In genomic region chr10:79246606-79247275, GRCh38 we compare ENCODE assay signal across 8 cellular contexts.
DNase-seq lines count a peak whose midpoint lies in the region; ATAC-seq and TF ChIP-seq lines count a peak whose summit lies in the region.

No MANE protein-coding gene starts in this region.

- H2AFZ ChIP-seq in MM.1S (ENCODE audit: low read length) (no peak overlapping the region), fibroblast of lung (ENCODE audit: low read length) (no peak overlapping the region), osteoblast (ENCODE audit: low read length) (no peak overlapping the region)

- H3K79me2 ChIP-seq in MM.1S (ENCODE audit: low read length): peaks cover 85% of the 10 kb centered on the region
- H3K79me2 ChIP-seq in fibroblast of lung (ENCODE audit: control insufficient read depth, insufficient read depth, low read length): peaks cover 54% of the 10 kb centered on the region
- peaks cover 87% of the 10 kb centered on the region for H3K79me2 ChIP-seq in osteoblast (ENCODE audit: insufficient read depth, low read length)

- H4K20me1 ChIP-seq in MM.1S (ENCODE audit: insufficient read depth, low read length): no peaks in the 10 kb centered on the region
- no peaks in the 10 kb centered on the region for H4K20me1 ChIP-seq in fibroblast of lung (ENCODE audit: control insufficient read depth, extremely low read depth, insufficient read depth, low read length)
- H4K20me1 ChIP-seq in osteoblast (ENCODE audit: insufficient read depth, low read length): peaks cover 49% of the 10 kb centered on the region

- peak overlapping the region; percentile 100; the same call in 1 of the 2 replicates for H3K4me2 ChIP-seq in MM.1S (ENCODE audit: low read depth, low read length)
- no peak overlapping the region for H3K4me2 ChIP-seq in fibroblast of lung (ENCODE audit: extremely low read depth, insufficient read depth, low read length)
- H3K4me2 ChIP-seq in osteoblast (ENCODE audit: insufficient read depth, low read length): peak overlapping the region; percentile 9

- TF ChIP-seq CTCF in MM.1S (IDR thresholded peaks at IDR 0.05; ENCODE audit: low read length) (no peak), fibroblast of lung (conservative IDR thresholded peaks at IDR 0.05 in 1 of 2, IDR thresholded peaks at IDR 0.05 in 1 of 2; ENCODE audit: low read depth in 1 of 2, low read length in 2 of 2) (no peak), osteoblast (IDR thresholded peaks at IDR 0.05; ENCODE audit: extremely low read depth, low read depth, low read length) (no peak)

- no peak overlapping the region for H3K4me3 ChIP-seq in MM.1S (ENCODE audit: low read length)
- H3K4me3 ChIP-seq in fibroblast of lung (replicated peaks in 1 of 4; ENCODE audit: control extremely low read depth in 1 of 4, insufficient read depth in 1 of 4, low read depth in 3 of 4, low read length in 4 of 4): no peak overlapping the region
- no peak overlapping the region for H3K4me3 ChIP-seq in osteoblast (ENCODE audit: insufficient read depth, low read length)

- H3K4me1 ChIP-seq in MM.1S (ENCODE audit: low read length) (peaks cover 79% of the 10 kb centered on the region), fibroblast of lung (ENCODE audit: control insufficient read depth, extremely low read depth, insufficient read depth, low read length) (peaks cover 29% of the 10 kb centered on the region), osteoblast (ENCODE audit: insufficient read depth, low read length) (peaks cover 59% of the 10 kb centered on the region)

- peaks cover 62% of the 10 kb centered on the region for H3F3A ChIP-seq in MM.1S (ENCODE audit: insufficient read depth, low read length)

- no peaks in the 10 kb centered on the region for H3K27me3 ChIP-seq in MM.1S (replicated peaks; ENCODE audit: insufficient read depth, low read length)
- H3K27me3 ChIP-seq in fibroblast of lung (ENCODE audit: control insufficient read depth, insufficient read depth, low read length): no peaks in the 10 kb centered on the region
- H3K27me3 ChIP-seq in osteoblast (ENCODE audit: insufficient read depth, low read length): no peaks in the 10 kb centered on the region

- H3K27ac ChIP-seq in MM.1S (ENCODE audit: low read length) (peak overlapping the region; percentile 92; the same call in 1 of the 2 replicates), fibroblast of lung (ENCODE audit: insufficient read depth, low read length) (peak overlapping the region; percentile 33), osteoblast (ENCODE audit: low read depth, low read length) (peak overlapping the region; percentile 77)

- H3K36me3 ChIP-seq in MM.1S (replicated peaks; ENCODE audit: insufficient read depth, low read length): no peaks in the 10 kb centered on the region
- peaks cover 5% of the 10 kb centered on the region for H3K36me3 ChIP-seq in fibroblast of lung (ENCODE audit: control insufficient read depth, insufficient read depth, low read length)
- peaks cover 10% of the 10 kb centered on the region for H3K36me3 ChIP-seq in osteoblast (ENCODE audit: insufficient read depth, low read length)

- H3K9me3 ChIP-seq in MM.1S (replicated peaks; ENCODE audit: insufficient read depth, low read length) (no peaks in the 10 kb centered on the region), fibroblast of lung (ENCODE audit: control insufficient read depth, insufficient read depth, low read depth, low read length) (no peaks in the 10 kb centered on the region), osteoblast (ENCODE audit: low read depth, low read length) (no peaks in the 10 kb centered on the region)

- DNase-seq in AG20443 (ENCODE audit: low spot score) (peak; percentile 78), MM.1S (no peak), fibroblast of lung (ENCODE audit: low read depth in 2 of 2) (peak; percentile 47 to 67), osteoblast (ENCODE audit: insufficient read length, low spot score, missing footprints) (peak; percentile 97), kidney glomerular epithelial cell (lab: John Stamatoyannopoulos, UW) (no peak), NCI-H1092 treated with DMSO at 0.1 percent for 48 hours (lab: John Stamatoyannopoulos, UW) (no peak)

- H3K9ac ChIP-seq in MM.1S (ENCODE audit: low read length) (peak overlapping the region; percentile 74; the same call in 1 of the 2 replicates), fibroblast of lung (ENCODE audit: insufficient read depth, low read length) (no peak overlapping the region)

- no peaks in the 10 kb centered on the region for H3K9me2 ChIP-seq in MM.1S (replicated peaks; ENCODE audit: insufficient read depth, low read length)

- ATAC-seq in HG03354 (IDR thresholded peaks at IDR 0.05; ENCODE audit: poor library complexity, severe bottlenecking, unreplicated experiment) (no peak), GM21576 (IDR thresholded peaks at IDR 0.05; ENCODE audit: unreplicated experiment) (no peak)

Comparison
In these comparisons a context has a peak if more than half of its experiments do, and no peak if none do; other contexts are left out.
1. DNase-seq: peak in AG20443 (single experiment), fibroblast of lung (2 of 2) and osteoblast (single experiment); none in MM.1S (single experiment), kidney glomerular epithelial cell (single experiment) and NCI-H1092 treated with DMSO at 0.1 percent for 48 hours (single experiment).
2. H3K27ac ChIP-seq: peak in every context shown above with its lines; median percentile 92 in MM.1S; 77 in osteoblast; 33 in fibroblast of lung.